In the genomic region with DNA sequence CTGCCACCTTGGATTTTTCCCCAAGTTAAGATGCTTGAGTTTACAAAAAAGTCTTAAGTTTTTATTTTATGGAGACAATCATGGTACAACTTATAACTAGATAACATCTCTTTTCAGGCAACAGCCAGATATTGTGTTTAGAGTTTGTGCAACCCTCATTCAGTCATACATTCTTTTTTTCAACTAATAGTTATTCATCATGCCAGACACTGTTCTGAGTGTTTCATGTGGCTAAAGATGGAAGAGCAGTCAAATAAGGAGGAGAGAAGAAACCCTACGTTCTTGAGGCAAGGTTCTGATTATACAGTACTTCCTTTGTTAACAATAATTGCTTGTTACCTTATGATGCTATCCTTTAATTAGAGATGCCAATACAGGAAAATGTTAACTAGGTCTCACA, we compare ENCODE assay signal across 28 cellular contexts.
"Had no signal": no experiment of that assay in that cellular context is flagged by ENCODE, and none has a peak within 500 bp of the region (broad histone marks: within the 10 kb centered on the region; RNA-seq: fewer than 3 reads in every experiment).

No MANE protein-coding gene starts in this region.

- H2AFZ ChIP-seq: neural progenitor cell, parathyroid adenoma had no signal

- H3K9me3 ChIP-seq: left lung, right lobe of liver, suprapubic skin, transverse colon, upper lobe of right lung, uterus had no signal

- H3K36me3 ChIP-seq: heart right ventricle, left lung, neural progenitor cell, right lobe of liver, suprapubic skin, transverse colon, upper lobe of right lung, uterus had no signal

- H3K4me1 ChIP-seq: heart right ventricle, left lung, neural progenitor cell, parathyroid adenoma, right lobe of liver, suprapubic skin, upper lobe of right lung, uterus had no signal

- H3K79me2 ChIP-seq: parathyroid adenoma had no signal

- H3K4me2 ChIP-seq: neural progenitor cell had no signal

- H3K9ac ChIP-seq: neural progenitor cell, parathyroid adenoma had no signal

- ATAC-seq: effector memory CD8-positive, alpha-beta T cell; esophagus mucosa; heart right ventricle; left cardiac atrium; left lung; naive thymus-derived CD4-positive, alpha-beta T cell; right lobe of liver; stimulated activated naive CD8-positive, alpha-beta T cell treated with anti-CD3 and anti-CD28 coated beads, Interleukin-15, amount 100 ng/mL, for 72 hours; upper lobe of right lung had no signal

- H3K27ac ChIP-seq: epithelial cell of prostate, heart right ventricle, left lung, neural progenitor cell, parathyroid adenoma, right lobe of liver, suprapubic skin, transverse colon, upper lobe of right lung, uterus had no signal

- FAIRE-seq: islet of Langerhans, small intestine had no signal

- H3K27me3 ChIP-seq: heart right ventricle, left lung, neural progenitor cell, right lobe of liver, suprapubic skin, transverse colon, upper lobe of right lung, uterus had no signal

- H3K4me3 ChIP-seq: heart right ventricle, left lung, neural progenitor cell, right lobe of liver, suprapubic skin, transverse colon, upper lobe of right lung, uterus had no signal

- DNase-seq: cortex of kidney; effector memory CD8-positive, alpha-beta T cell; foreskin melanocyte; glutamatergic neuron; heart right ventricle; hippocampal formation; left cardiac atrium; left lung; mesendoderm; midbrain; naive thymus-derived CD4-positive, alpha-beta T cell; right lobe of liver; small intestine; stimulated activated CD4-positive, alpha-beta T cell treated with anti-CD3 and anti-CD28 coated beads, Interleukin-12 subunit alpha, Interleukin-12 subunit beta, amount 100 ng/mL, for 4 hours; stimulated activated CD4-positive, alpha-beta T cell treated with anti-CD3 and anti-CD28 coated beads, Interleukin-1b, Interleukin-23, amount 100 ng/mL, for 48 hours; stimulated activated CD4-positive, alpha-beta T cell treated with anti-CD3 and anti-CD28 coated beads, Interleukin-4, amount 100 ng/mL, for 1 hour; stimulated activated CD8-positive, alpha-beta memory T cell treated with anti-CD3 and anti-CD28 coated beads, Interleukin-4, amount 100 ng/mL, for 48 hours; stimulated activated naive CD4-positive, alpha-beta T cell; stimulated activated naive CD8-positive, alpha-beta T cell treated with anti-CD3 and anti-CD28 coated beads, Interleukin-15, amount 100 ng/mL, for 72 hours; transverse colon; upper lobe of right lung; uterus had no signal
